In genomic region chr3:25472747-25473146, GRCh38 we compare ENCODE assay signal across 25 cellular contexts. TPM values are rescaled to one million over a fixed set of nuclear protein-coding genes. Genes with fewer than 3 reads are reported as not detected.
DNase-seq lines count a peak whose midpoint lies in the region; ATAC-seq, FAIRE-seq and TF ChIP-seq lines count a peak whose summit lies in the region.
"Had no signal": no experiment of that assay in that cellular context is flagged by ENCODE, and none has a peak within 500 bp of the region (broad histone marks: within the 10 kb centered on the region; RNA-seq: fewer than 3 reads in every experiment).

No MANE protein-coding gene starts in this region.

- CTCF ChIA-PET in CD4-positive, alpha-beta T cell (lab: Charles Lee), result no interaction called here

- TF ChIP-seq CTCF in neural crest cell (conservative IDR thresholded peaks at IDR 0.05) (no peak), pancreas (IDR thresholded peaks at IDR 0.05) (no peak)
- TF ChIP-seq CTCF in CD4-positive, alpha-beta T cell (IDR thresholded peaks at IDR 0.05), result no peak

- H3K4me3 Mint-ChIP-seq in neural crest cell, result peak overlapping the region; percentile 65
- H3K4me3 Mint-ChIP-seq in CD4-positive, alpha-beta T cell, result no peak overlapping the region
- H3K4me3 Mint-ChIP-seq: activated naive CD8-positive, alpha-beta T cell had no signal

- H3K9me3 Mint-ChIP-seq in neural crest cell, result no peaks in the 10 kb centered on the region
- no peaks in the 10 kb centered on the region for H3K9me3 Mint-ChIP-seq in CD4-positive, alpha-beta T cell
- H3K9me3 Mint-ChIP-seq: activated T-helper 2 cell treated with anti-CD3 and anti-CD28 coated beads, Interferon-gamma antibody, Interleukin-2, Interleukin-4, amounts not matched to agents 10 μg/mL and 5 μg/mL and 100 μg/mL, durations not matched to agents 14 hours and 24 hours and 36 hours had no signal

- H3K4me3 ChIP-seq in SJSA1 (no peak overlapping the region), pancreas (no peak overlapping the region)
- H3K4me3 ChIP-seq: heart right ventricle, left lung, PC-9, SJCRH30, stomach had no signal

- H3K4me1 ChIP-seq in SJSA1 (replicated peaks) (peaks cover 51% of the 10 kb centered on the region), pancreas (no peaks in the 10 kb centered on the region)
- H3K4me1 ChIP-seq: SJCRH30 had no signal

- no peaks in the 10 kb centered on the region for H3K27me3 Mint-ChIP-seq in neural crest cell (ENCODE audit: low read depth)
- H3K27me3 Mint-ChIP-seq in CD4-positive, alpha-beta T cell, result peaks cover 3% of the 10 kb centered on the region

- no peaks in the 10 kb centered on the region for H3K36me3 ChIP-seq in SJSA1
- no peaks in the 10 kb centered on the region for H3K36me3 ChIP-seq in pancreas
- H3K36me3 ChIP-seq: heart right ventricle, left lung, neutrophil, SJCRH30, stomach had no signal

- peaks cover 44% of the 10 kb centered on the region for H3K4me1 Mint-ChIP-seq in neural crest cell
- H3K4me1 Mint-ChIP-seq in CD4-positive, alpha-beta T cell (ENCODE audit: low read depth), result peaks cover 9% of the 10 kb centered on the region

- no peaks in the 10 kb centered on the region for H3K36me3 Mint-ChIP-seq in neural crest cell (ENCODE audit: low read depth)
- no peaks in the 10 kb centered on the region for H3K36me3 Mint-ChIP-seq in CD4-positive, alpha-beta T cell (ENCODE audit: low read depth)
- H3K36me3 Mint-ChIP-seq: activated naive CD8-positive, alpha-beta T cell had no signal

- H3K9me3 ChIP-seq in SJSA1 (replicated peaks) (no peaks in the 10 kb centered on the region), pancreas (no peaks in the 10 kb centered on the region)
- H3K9me3 ChIP-seq in CD4-positive, alpha-beta T cell (ENCODE audit: control insufficient read depth, low read length), result no peaks in the 10 kb centered on the region
- H3K9me3 ChIP-seq: heart right ventricle, left lung, neutrophil, SJCRH30, stomach had no signal

- no peak for DNase-seq in SJSA1 (ENCODE audit: low read depth in 1 of 2, low spot score in 2 of 2)
- no peak for DNase-seq in neural crest cell (ENCODE audit: low read depth, low spot score)
- DNase-seq in pancreas, result no peak
- DNase-seq in CD4-positive, alpha-beta T cell, result no peak
- no peak for DNase-seq in ureter (ENCODE audit: low spot score)
- DNase-seq in NCI-H1436 treated with DMSO at 0.1 percent for 48 hours (lab: John Stamatoyannopoulos, UW), result no peak
- DNase-seq: activated CD4-positive, alpha-beta T cell treated with anti-CD3 and anti-CD28 coated beads, Interleukin-2, amount 50 U/mL, for 4 hours; activated CD8-positive, alpha-beta memory T cell treated with anti-CD3 and anti-CD28 coated beads, Interleukin-2, amount 50 U/mL, for 48 hours; dermis blood vessel endothelial cell; heart right ventricle; left lung; NCI-H1092 treated with DMSO at 0.1 percent for 48 hours; NCI-H2029; NCI-H345; PC-9; stomach; T-helper 2 cell had no signal

- intact Hi-C loops in pancreas (cut with DNase I), result no loop called here
- intact Hi-C loops in CD4-positive, alpha-beta T cell (cut with DNase I, micrococcal nuclease), result no loop called here

- peak overlapping the region; percentile 83 for H3K27ac Mint-ChIP-seq in neural crest cell (ENCODE audit: unreplicated experiment)
- no peak overlapping the region for H3K27ac Mint-ChIP-seq in CD4-positive, alpha-beta T cell
- H3K27ac Mint-ChIP-seq: activated naive CD8-positive, alpha-beta T cell; activated T-helper 2 cell treated with anti-CD3 and anti-CD28 coated beads, Interferon-gamma antibody, Interleukin-2, Interleukin-4, amounts not matched to agents 10 μg/mL and 5 μg/mL and 100 μg/mL, durations not matched to agents 14 hours and 24 hours and 36 hours had no signal

- WGBS in pancreas, 2 donors, result 77 to 85% methylated on average over 3 of the region's 3 CpGs

- FAIRE-seq in pancreas (lab: Jason Lieb, UNC), result no peak
- FAIRE-seq: HepG2 had no signal

- POLR2A ChIA-PET in CD4-positive, alpha-beta T cell (lab: Charles Lee), result no interaction called here

- ATAC-seq in pancreas, result no peak
- no peak for ATAC-seq in CD4-positive, alpha-beta T cell (ENCODE audit: poor library complexity)
- ATAC-seq: heart right ventricle, HepG2, left lung had no signal

- H3K27me3 ChIP-seq in SJSA1 (replicated peaks) (no peaks in the 10 kb centered on the region), pancreas (no peaks in the 10 kb centered on the region)
- H3K27me3 ChIP-seq in CD4-positive, alpha-beta T cell (ENCODE audit: control insufficient read depth, insufficient read depth, low read length), result no peaks in the 10 kb centered on the region
- H3K27me3 ChIP-seq: heart right ventricle, left lung, neutrophil, SJCRH30, stomach had no signal

- H3K27ac ChIP-seq in SJSA1 (peak overlapping the region; percentile 35), cingulate gyrus (ENCODE audit: low read depth, low read length) (peak overlapping the region; percentile 15), temporal lobe (ENCODE audit: low read depth, low read length) (peak overlapping the region; percentile 36), pancreas (no peak overlapping the region)
- no peak overlapping the region for H3K27ac ChIP-seq in CD4-positive, alpha-beta T cell (ENCODE audit: low read depth, low read length)
- H3K27ac ChIP-seq: HL-60, neutrophil, PC-9, SJCRH30 had no signal

RNA-seq across cellular contexts. Expression of gene RARB, which starts 44.7 kb away (rescaled TPM):
- total RNA-seq in SJSA1 (2014; rRNA removed; shearing (Covaris generic)), result 11.7 and 17.9 TPM in 2 replicates
- total RNA-seq in neural crest cell (0.98 and 1.9 TPM in 2 replicates), temporal lobe (8.1 TPM), pancreas (1 to 10 TPM in 2 of 6 donors, under 1 TPM in 4; 0.51 to 3.3 (median 0.81) TPM), ureter (14.0 TPM)
- polyA plus RNA-seq in pancreas, result under 1 TPM; 0.49 to 0.85 TPM
- not detected for total RNA-seq in CD4-positive, alpha-beta T cell
- total RNA-seq: activated T-helper 2 cell treated with anti-CD3 and anti-CD28 coated beads, Interferon-gamma antibody, Interleukin-2, Interleukin-4, amounts not matched to agents 10 μg/mL and 5 μg/mL and 100 μg/mL, durations not matched to agents 14 hours and 24 hours and 36 hours; HepG2 had no signal

Comparison
In these comparisons a context has a peak if more than half of its experiments do, and no peak if none do; other contexts are left out.
1. H3K27ac ChIP-seq: peak in SJSA1 (single experiment), cingulate gyrus (single experiment) and temporal lobe (single experiment); none in pancreas (0 of 4) and CD4-positive, alpha-beta T cell (single experiment).